ENCODE assay signal across 17 cellular contexts in the genomic region with DNA sequence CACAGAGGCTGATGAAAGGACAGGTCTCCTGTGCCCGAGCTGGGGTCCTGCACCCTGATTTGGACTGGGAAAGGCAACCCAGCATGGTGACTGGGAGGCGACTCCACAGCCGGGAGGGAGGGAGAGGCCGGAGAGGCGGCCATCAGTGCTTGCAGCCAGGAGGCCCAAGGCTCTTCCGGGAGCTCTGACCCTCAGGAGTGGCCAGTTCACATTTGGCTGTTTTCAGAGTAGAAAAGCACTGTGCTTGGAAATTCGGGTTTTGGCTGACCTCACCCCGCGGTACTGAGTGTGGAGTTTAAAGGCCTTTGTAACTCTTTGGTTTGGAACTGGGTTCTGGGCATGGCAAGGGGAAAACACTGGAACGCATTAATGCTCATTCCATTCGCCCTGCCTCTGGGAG. TPM values are rescaled to one million over a fixed set of nuclear protein-coding genes. Genes with fewer than 3 reads are reported as not detected.
DNase-seq lines count a peak whose midpoint lies in the region; ATAC-seq and TF ChIP-seq lines count a peak whose summit lies in the region.
"Had no signal": no experiment of that assay in that cellular context is flagged by ENCODE, and none has a peak within 500 bp of the region (broad histone marks: within the 10 kb centered on the region; RNA-seq: fewer than 3 reads in every experiment).

No MANE protein-coding gene starts in this region.

- POLR2A ChIA-PET in MCF 10A (lab: Yijun Ruan, JAX) = no interaction called here

- H3K27me3 Mint-ChIP-seq in MCF 10A (ENCODE audit: insufficient read depth, unreplicated experiment) = no peaks in the 10 kb centered on the region
- H3K27me3 Mint-ChIP-seq in progenitor cell of endocrine pancreas = no peaks in the 10 kb centered on the region
- H3K27me3 Mint-ChIP-seq: activated naive CD8-positive, alpha-beta T cell treated with anti-CD3 and anti-CD28 coated beads, Interleukin-2, amount 50 U/mL, for 24 hours had no signal

- intact Hi-C loops in breast epithelium (cut with DNase I; ENCODE audit: low total_unique reads) = no loop called here
- intact Hi-C loops in MCF 10A (cut with micrococcal nuclease) = no loop called here
- intact Hi-C loops in right cardiac atrium (cut with DNase I) = no loop called here

- H3K9me3 ChIP-seq in breast epithelium (no peaks in the 10 kb centered on the region), right cardiac atrium (ENCODE audit: control insufficient read depth, low read length) (no peaks in the 10 kb centered on the region)

- H3K4me1 Mint-ChIP-seq in MCF 10A (ENCODE audit: insufficient read depth, unreplicated experiment) (no peaks in the 10 kb centered on the region), progenitor cell of endocrine pancreas (ENCODE audit: low read depth) (peaks cover 1% of the 10 kb centered on the region)
- H3K4me1 Mint-ChIP-seq: activated naive CD8-positive, alpha-beta T cell treated with anti-CD3 and anti-CD28 coated beads, Interleukin-2, amount 50 U/mL, for 24 hours had no signal

- DNase-seq in breast epithelium (ENCODE audit: low spot score in 2 of 2) = no peak
- no peak for DNase-seq in MCF 10A (ENCODE audit: unreplicated experiment)
- DNase-seq in right cardiac atrium = peak; percentile 58 to 82 (median 77)
- no peak for DNase-seq in progenitor cell of endocrine pancreas (ENCODE audit: low spot score, unreplicated experiment)
- DNase-seq in NCI-H2227 treated with DMSO at 0.1 percent for 48 hours (lab: John Stamatoyannopoulos, UW) = no peak
- no peak for DNase-seq in NCI-H526 (lab: John Stamatoyannopoulos, UW)
- DNase-seq in activated effector memory CD4-positive, alpha-beta T cell treated with anti-CD3 and anti-CD28 coated beads, Interleukin-2, amount 50 U/mL, for 16 hours = no peak
- no peak for DNase-seq in DMS53 (lab: John Stamatoyannopoulos, UW)
- DNase-seq: activated naive CD8-positive, alpha-beta T cell treated with anti-CD3 and anti-CD28 coated beads, Interleukin-2, amount 50 U/mL, for 24 hours; Kasumi-1; NCI-H187; occipital lobe; stimulated activated CD4-positive, alpha-beta T cell treated with anti-CD3 and anti-CD28 coated beads, Interleukin-2, amount 100 ng/mL, for 48 hours had no signal

- H3K27me3 ChIP-seq in breast epithelium = no peaks in the 10 kb centered on the region
- no peaks in the 10 kb centered on the region for H3K27me3 ChIP-seq in right cardiac atrium (ENCODE audit: control insufficient read depth, insufficient read depth)

- no peak overlapping the region for H3K4me3 Mint-ChIP-seq in MCF 10A (ENCODE audit: unreplicated experiment)
- no peak overlapping the region for H3K4me3 Mint-ChIP-seq in progenitor cell of endocrine pancreas (ENCODE audit: low read depth)
- H3K4me3 Mint-ChIP-seq: activated naive CD8-positive, alpha-beta T cell treated with anti-CD3 and anti-CD28 coated beads, Interleukin-2, amount 50 U/mL, for 24 hours; stimulated activated effector memory CD8-positive, alpha-beta T cell treated with anti-CD3 and anti-CD28 coated beads, Interleukin-12 subunit alpha, Interleukin-12 subunit beta, amount 100 ng/mL, for 72 hours had no signal

- H3K27ac ChIP-seq in breast epithelium (peak overlapping the region; percentile 36 to 49), right cardiac atrium (ENCODE audit: low read length) (peak overlapping the region; percentile 87)
- H3K27ac ChIP-seq: 22Rv1, VCaP had no signal

- peak; percentile 54 to 65 for ATAC-seq in right cardiac atrium
- ATAC-seq: activated naive CD8-positive, alpha-beta T cell treated with anti-CD3 and anti-CD28 coated beads, Interleukin-2, amount 50 U/mL, for 24 hours; SK-N-SH treated with all-trans-retinoic acid at 6 μM for 48 hours; stimulated activated effector memory CD8-positive, alpha-beta T cell treated with anti-CD3 and anti-CD28 coated beads, Interleukin-12 subunit alpha, Interleukin-12 subunit beta, amount 100 ng/mL, for 72 hours had no signal

- H3K9me3 Mint-ChIP-seq in MCF 10A (ENCODE audit: unreplicated experiment) (no peaks in the 10 kb centered on the region), progenitor cell of endocrine pancreas (ENCODE audit: low read depth) (no peaks in the 10 kb centered on the region)
- H3K9me3 Mint-ChIP-seq: activated naive CD8-positive, alpha-beta T cell treated with anti-CD3 and anti-CD28 coated beads, Interleukin-2, amount 50 U/mL, for 24 hours; stimulated activated effector memory CD8-positive, alpha-beta T cell treated with anti-CD3 and anti-CD28 coated beads, Interleukin-12 subunit alpha, Interleukin-12 subunit beta, amount 100 ng/mL, for 72 hours had no signal

- H3K4me1 ChIP-seq in breast epithelium = no peaks in the 10 kb centered on the region
- H3K4me1 ChIP-seq in right cardiac atrium (ENCODE audit: control insufficient read depth, insufficient read depth, low read length) = peaks cover 30% of the 10 kb centered on the region

- TF ChIP-seq CTCF in breast epithelium (IDR thresholded peaks at IDR 0.05) = no peak
- no peak for TF ChIP-seq CTCF in MCF 10A (IDR thresholded peaks at IDR 0.05; ENCODE audit: unreplicated experiment)
- no peak for TF ChIP-seq CTCF in progenitor cell of endocrine pancreas (IDR thresholded peaks at IDR 0.05; ENCODE audit: unreplicated experiment)

- WGBS in right cardiac atrium = 23% methylated on average over 11 of the region's 11 CpGs

- TF ChIP-seq POLR2A in breast epithelium (IDR thresholded peaks at IDR 0.05) = no peak

- H3K36me3 Mint-ChIP-seq in MCF 10A (ENCODE audit: insufficient read depth, unreplicated experiment) (no peaks in the 10 kb centered on the region), progenitor cell of endocrine pancreas (ENCODE audit: insufficient read depth) (peaks cover 9% of the 10 kb centered on the region)
- H3K36me3 Mint-ChIP-seq: stimulated activated effector memory CD8-positive, alpha-beta T cell treated with anti-CD3 and anti-CD28 coated beads, Interleukin-12 subunit alpha, Interleukin-12 subunit beta, amount 100 ng/mL, for 72 hours had no signal

- H3K27ac Mint-ChIP-seq in MCF 10A (ENCODE audit: low read depth, unreplicated experiment) = no peak overlapping the region
- H3K27ac Mint-ChIP-seq in progenitor cell of endocrine pancreas = peak overlapping the region; percentile 34
- H3K27ac Mint-ChIP-seq: activated naive CD8-positive, alpha-beta T cell treated with anti-CD3 and anti-CD28 coated beads, Interleukin-2, amount 50 U/mL, for 24 hours; stimulated activated effector memory CD8-positive, alpha-beta T cell treated with anti-CD3 and anti-CD28 coated beads, Interleukin-12 subunit alpha, Interleukin-12 subunit beta, amount 100 ng/mL, for 72 hours had no signal

- BruUV-seq in MCF 10A (replicated peaks; lab: Mats Ljungman, UMichigan) = no TSS peak

- no peaks in the 10 kb centered on the region for H3K36me3 ChIP-seq in breast epithelium

- CTCF ChIA-PET in MCF 10A (lab: Yijun Ruan, JAX) = no interaction called here

- no peak overlapping the region for H3K4me3 ChIP-seq in breast epithelium
- H3K4me3 ChIP-seq in right cardiac atrium (ENCODE audit: low read length) = no peak overlapping the region

RNA-seq across cellular contexts. Expression of a gene that starts 31.9 kb away (rescaled TPM):
- total RNA-seq in breast epithelium = 10 to 100 TPM in 2 of 3 donors, 1 to 10 TPM in 1; 7.6 to 22.6 (median 13.4) TPM
- total RNA-seq in MCF 10A (2022) = not detected in 2 replicates
- 10 to 100 TPM; 54.5 to 68.8 (median 63.2) TPM for total RNA-seq in right cardiac atrium
- polyA plus RNA-seq in right cardiac atrium = 31.6 TPM
- 35.5 and 38.9 TPM in 2 replicates for total RNA-seq in progenitor cell of endocrine pancreas

Comparison
In these comparisons a context has a peak if more than half of its experiments do, and no peak if none do; other contexts are left out.
1. DNase-seq: peak in right cardiac atrium (3 of 3); none in breast epithelium (0 of 2), MCF 10A (single experiment), progenitor cell of endocrine pancreas (single experiment), NCI-H2227 treated with DMSO at 0.1 percent for 48 hours (single experiment), NCI-H526 (0 of 2), activated effector memory CD4-positive, alpha-beta T cell treated with anti-CD3 and anti-CD28 coated beads, Interleukin-2, amount 50 U/mL, for 16 hours (single experiment) and DMS53 (single experiment).